1 cellular context compared by ENCODE assay signal in the genomic region with DNA sequence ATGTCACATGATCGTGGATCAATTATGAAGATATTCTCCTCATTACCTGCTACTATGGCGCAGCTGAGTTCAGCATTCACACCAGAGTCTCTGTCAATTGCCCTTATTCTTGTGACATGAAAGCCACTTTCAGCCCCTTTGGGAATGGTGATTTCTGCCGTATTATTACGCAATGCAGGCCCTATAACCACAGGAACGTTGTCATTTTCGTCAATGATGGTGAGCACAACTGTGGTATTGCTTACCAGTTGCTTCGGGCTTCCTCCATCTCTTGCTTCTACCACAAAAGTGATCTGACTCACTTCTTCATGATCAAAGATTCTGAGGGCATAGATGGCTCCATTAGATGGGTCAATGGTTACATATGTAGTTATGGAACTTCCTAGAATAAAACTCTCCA.
TF ChIP-seq lines count a peak whose summit lies in the region.

No MANE protein-coding gene starts in this region.

TF ChIP-seq in HepG2, 621 proteins besides CTCF, POLR2A, EP300 and RAD21:
- no peak for TF ChIP-seq CHD4 (IDR thresholded peaks at IDR 0.05; ENCODE audit: borderline replicate concordance, low read length)
- TF ChIP-seq, protein P1, sequence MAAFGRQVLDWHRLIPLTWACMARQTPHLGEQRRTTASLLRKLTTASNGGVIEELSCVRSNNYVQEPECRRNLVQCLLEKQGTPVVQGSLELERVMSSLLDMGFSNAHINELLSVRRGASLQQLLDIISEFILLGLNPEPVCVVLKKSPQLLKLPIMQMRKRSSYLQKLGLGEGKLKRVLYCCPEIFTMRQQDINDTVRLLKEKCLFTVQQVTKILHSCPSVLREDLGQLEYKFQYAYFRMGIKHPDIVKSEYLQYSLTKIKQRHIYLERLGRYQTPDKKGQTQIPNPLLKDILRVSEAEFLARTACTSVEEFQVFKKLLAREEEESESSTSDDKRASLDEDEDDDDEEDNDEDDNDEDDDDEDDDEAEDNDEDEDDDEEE (CRISPR knock-in tag; IDR thresholded peaks at IDR 0.05) = no peak
- peak; percentile 83 for TF ChIP-seq CEBPB (IDR thresholded peaks at IDR 0.05; ENCODE audit: borderline replicate concordance, low read depth, low read length)
